In genomic region chr3:18510947-18511346, GRCh38 we compare ENCODE assay signal across 21 cellular contexts.
DNase-seq lines count a peak whose midpoint lies in the region; ATAC-seq and TF ChIP-seq lines count a peak whose summit lies in the region.
"Had no signal": no experiment of that assay in that cellular context is flagged by ENCODE, and none has a peak within 500 bp of the region (broad histone marks: within the 10 kb centered on the region; RNA-seq: fewer than 3 reads in every experiment).

No MANE protein-coding gene starts in this region.

- POLR2A ChIA-PET in activated CD4-positive, alpha-beta T cell treated with anti-CD3 and anti-CD28 coated beads for 36 hours (lab: Charles Lee): no interaction called here

- CTCF ChIA-PET in activated CD4-positive, alpha-beta T cell treated with anti-CD3 and anti-CD28 coated beads for 36 hours (lab: Charles Lee): no interaction called here

- intact Hi-C loops in activated CD4-positive, alpha-beta T cell treated with anti-CD3 and anti-CD28 coated beads for 36 hours (cut with DNase I, micrococcal nuclease): no loop called here
- intact Hi-C loops in aorta (cut with DNase I): no loop called here

- H3K36me3 ChIP-seq in OCI-LY3 (replicated peaks; ENCODE audit: low read depth, low read length) (no peaks in the 10 kb centered on the region), aorta (ENCODE audit: control insufficient read depth in 1 of 2, insufficient read depth in 2 of 2, low read length in 1 of 2) (no peaks in the 10 kb centered on the region)

- no peak for DNase-seq in activated CD4-positive, alpha-beta T cell treated with anti-CD3 and anti-CD28 coated beads for 36 hours
- no peak for DNase-seq in activated CD4-positive, alpha-beta T cell treated with anti-CD3 and anti-CD28 coated beads for 48 hours
- no peak for DNase-seq in stimulated activated naive CD8-positive, alpha-beta T cell treated with anti-CD3 and anti-CD28 coated beads, Interleukin-15, amount 100 ng/mL, for 72 hours
- no peak for DNase-seq in stimulated activated naive CD8-positive, alpha-beta T cell treated with anti-CD3 and anti-CD28 coated beads, Interleukin-15, Interleukin-2, amounts not matched to agents 100 U/mL and 50 U/mL, for 24 hours
- DNase-seq in stimulated activated naive B cell treated with anti-CD40 and anti-IgM and Interleukin-4, amounts not matched to agents 10 μg/mL and 1 μg/mL and 100 μg/mL, for 72 hours: no peak
- DNase-seq in aorta: no peak
- no peak for DNase-seq in stimulated activated naive CD4-positive, alpha-beta T cell (lab: John Stamatoyannopoulos, UW)
- DNase-seq: AML-193; C1 segment of cervical spinal cord; CD4-positive, alpha-beta memory T cell; CD4-positive, CD25-positive, alpha-beta regulatory T cell; CD8-positive, alpha-beta memory T cell; COR-L47; DMS 273 treated with DMSO at 0.1 percent for 48 hours; DMS79 treated with DMSO at 0.1 percent for 48 hours; GF-D8 had no signal

- no peak overlapping the region for H3K4me3 Mint-ChIP-seq in activated CD4-positive, alpha-beta T cell treated with anti-CD3 and anti-CD28 coated beads for 36 hours
- H3K4me3 Mint-ChIP-seq in stimulated activated naive CD8-positive, alpha-beta T cell treated with anti-CD3 and anti-CD28 coated beads, Interleukin-15, amount 100 ng/mL, for 72 hours: no peak overlapping the region
- H3K4me3 Mint-ChIP-seq in stimulated activated naive B cell treated with anti-CD40 and anti-IgM and Interleukin-4, amounts not matched to agents 10 μg/mL and 1 μg/mL and 100 μg/mL, for 72 hours: no peak overlapping the region
- H3K4me3 Mint-ChIP-seq: B cell; CD14-positive monocyte; CD4-positive, alpha-beta memory T cell; CD4-positive, CD25-positive, alpha-beta regulatory T cell; CD8-positive, alpha-beta memory T cell had no signal

- H3K27ac Mint-ChIP-seq in activated CD4-positive, alpha-beta T cell treated with anti-CD3 and anti-CD28 coated beads for 36 hours: no peak overlapping the region
- no peak overlapping the region for H3K27ac Mint-ChIP-seq in stimulated activated naive CD8-positive, alpha-beta T cell treated with anti-CD3 and anti-CD28 coated beads, Interleukin-15, amount 100 ng/mL, for 72 hours
- H3K27ac Mint-ChIP-seq in stimulated activated naive B cell treated with anti-CD40 and anti-IgM and Interleukin-4, amounts not matched to agents 10 μg/mL and 1 μg/mL and 100 μg/mL, for 72 hours: no peak overlapping the region
- H3K27ac Mint-ChIP-seq: B cell; CD4-positive, alpha-beta memory T cell; CD8-positive, alpha-beta memory T cell had no signal

- no peaks in the 10 kb centered on the region for H3K27me3 ChIP-seq in OCI-LY3 (ENCODE audit: low read depth, low read length)
- no peaks in the 10 kb centered on the region for H3K27me3 ChIP-seq in aorta (ENCODE audit: control insufficient read depth in 1 of 2, insufficient read depth in 2 of 2, low read length in 1 of 2)

- ATAC-seq in activated CD4-positive, alpha-beta T cell treated with anti-CD3 and anti-CD28 coated beads for 36 hours: peak; percentile 42
- ATAC-seq in stimulated activated naive CD8-positive, alpha-beta T cell treated with anti-CD3 and anti-CD28 coated beads, Interleukin-15, amount 100 ng/mL, for 72 hours: peak; percentile 72
- ATAC-seq in stimulated activated naive CD8-positive, alpha-beta T cell treated with anti-CD3 and anti-CD28 coated beads, Interleukin-15, Interleukin-2, amounts not matched to agents 100 U/mL and 50 U/mL, for 24 hours: no peak
- ATAC-seq in stimulated activated naive B cell treated with anti-CD40 and anti-IgM and Interleukin-4, amounts not matched to agents 10 μg/mL and 1 μg/mL and 100 μg/mL, for 72 hours (replicated peaks): peak; percentile 63 to 73
- no peak for ATAC-seq in aorta (ENCODE audit: low FRiP score)
- ATAC-seq: A549 had no signal

- H3K4me3 ChIP-seq in OCI-LY3 (ENCODE audit: low read length): peak overlapping the region; percentile 45; the same call in 1 of the 2 replicates
- H3K4me3 ChIP-seq in aorta (ENCODE audit: low read length in 2 of 2): no peak overlapping the region
- H3K4me3 ChIP-seq: A549 had no signal

- H2AFZ ChIP-seq in OCI-LY3 (ENCODE audit: low read depth, low read length): no peak overlapping the region

- TF ChIP-seq CTCF in OCI-LY3 (IDR thresholded peaks at IDR 0.05; ENCODE audit: low read depth, low read length): no peak

- peaks cover 17% of the 10 kb centered on the region for H3K4me1 Mint-ChIP-seq in activated CD4-positive, alpha-beta T cell treated with anti-CD3 and anti-CD28 coated beads for 36 hours
- H3K4me1 Mint-ChIP-seq in stimulated activated naive CD8-positive, alpha-beta T cell treated with anti-CD3 and anti-CD28 coated beads, Interleukin-15, amount 100 ng/mL, for 72 hours: peaks cover 33% of the 10 kb centered on the region
- H3K4me1 Mint-ChIP-seq in stimulated activated naive B cell treated with anti-CD40 and anti-IgM and Interleukin-4, amounts not matched to agents 10 μg/mL and 1 μg/mL and 100 μg/mL, for 72 hours: peaks cover 31 to 57% of the 10 kb centered on the region in 2 donors
- H3K4me1 Mint-ChIP-seq: CD4-positive, alpha-beta memory T cell; CD4-positive, CD25-positive, alpha-beta regulatory T cell had no signal

- H3K9me3 ChIP-seq in OCI-LY3 (ENCODE audit: insufficient read depth, low read length): no peaks in the 10 kb centered on the region
- H3K9me3 ChIP-seq in aorta (ENCODE audit: control insufficient read depth, low read length): no peaks in the 10 kb centered on the region
- H3K9me3 ChIP-seq: A549 had no signal

- H3K9ac ChIP-seq in OCI-LY3 (ENCODE audit: low read length): no peak overlapping the region

- H3K27me3 Mint-ChIP-seq in activated CD4-positive, alpha-beta T cell treated with anti-CD3 and anti-CD28 coated beads for 36 hours: no peaks in the 10 kb centered on the region
- no peaks in the 10 kb centered on the region for H3K27me3 Mint-ChIP-seq in stimulated activated naive CD8-positive, alpha-beta T cell treated with anti-CD3 and anti-CD28 coated beads, Interleukin-15, amount 100 ng/mL, for 72 hours
- H3K27me3 Mint-ChIP-seq in stimulated activated naive B cell treated with anti-CD40 and anti-IgM and Interleukin-4, amounts not matched to agents 10 μg/mL and 1 μg/mL and 100 μg/mL, for 72 hours: no peaks in the 10 kb centered on the region
- H3K27me3 Mint-ChIP-seq: B cell; CD4-positive, alpha-beta memory T cell; CD4-positive, CD25-positive, alpha-beta regulatory T cell; CD8-positive, alpha-beta memory T cell had no signal

- H3K4me1 ChIP-seq in OCI-LY3 (ENCODE audit: low read length): peaks cover 32% of the 10 kb centered on the region
- H3K4me1 ChIP-seq in aorta (ENCODE audit: control insufficient read depth in 1 of 2, insufficient read depth in 2 of 2, low read length in 2 of 2): no peaks in the 10 kb centered on the region
- H3K4me1 ChIP-seq: A549 had no signal

- H3K27ac ChIP-seq in OCI-LY3 (ENCODE audit: low read length) (peak overlapping the region; percentile 69; the same call in 1 of the 2 replicates), aorta (ENCODE audit: low read depth in 1 of 2, low read length in 2 of 2) (no peak overlapping the region)
- H3K27ac ChIP-seq: 22Rv1, A549 had no signal

- H3K79me2 ChIP-seq in OCI-LY3 (ENCODE audit: low read length): no peaks in the 10 kb centered on the region

- H3K9me3 Mint-ChIP-seq in activated CD4-positive, alpha-beta T cell treated with anti-CD3 and anti-CD28 coated beads for 36 hours (ENCODE audit: low read depth): peaks cover 10% of the 10 kb centered on the region
- H3K9me3 Mint-ChIP-seq in stimulated activated naive CD8-positive, alpha-beta T cell treated with anti-CD3 and anti-CD28 coated beads, Interleukin-15, amount 100 ng/mL, for 72 hours: peaks cover 0 to 7% of the 10 kb centered on the region in 2 donors
- peaks cover 0 to 6% of the 10 kb centered on the region in 2 donors for H3K9me3 Mint-ChIP-seq in stimulated activated naive B cell treated with anti-CD40 and anti-IgM and Interleukin-4, amounts not matched to agents 10 μg/mL and 1 μg/mL and 100 μg/mL, for 72 hours
- H3K9me3 Mint-ChIP-seq: CD8-positive, alpha-beta memory T cell had no signal

- H3K36me3 Mint-ChIP-seq in activated CD4-positive, alpha-beta T cell treated with anti-CD3 and anti-CD28 coated beads for 36 hours (ENCODE audit: low read depth): peaks cover 14% of the 10 kb centered on the region
- H3K36me3 Mint-ChIP-seq in stimulated activated naive B cell treated with anti-CD40 and anti-IgM and Interleukin-4, amounts not matched to agents 10 μg/mL and 1 μg/mL and 100 μg/mL, for 72 hours: no peaks in the 10 kb centered on the region
- H3K36me3 Mint-ChIP-seq: CD14-positive monocyte had no signal

- 81 to 82% methylated on average over 3 of the region's 3 CpGs for WGBS in aorta, 2 donors

- H4K20me1 ChIP-seq in OCI-LY3 (ENCODE audit: insufficient read depth, low read length): no peaks in the 10 kb centered on the region

- H3K4me2 ChIP-seq in OCI-LY3 (ENCODE audit: low read length): peak overlapping the region; percentile 67
- H3K4me2 ChIP-seq: A549 had no signal

Comparison
In these comparisons a context has a peak if more than half of its experiments do, and no peak if none do; other contexts are left out.
1. ATAC-seq: peak in activated CD4-positive, alpha-beta T cell treated with anti-CD3 and anti-CD28 coated beads for 36 hours (single experiment), stimulated activated naive CD8-positive, alpha-beta T cell treated with anti-CD3 and anti-CD28 coated beads, Interleukin-15, amount 100 ng/mL, for 72 hours (single experiment) and stimulated activated naive B cell treated with anti-CD40 and anti-IgM and Interleukin-4, amounts not matched to agents 10 μg/mL and 1 μg/mL and 100 μg/mL, for 72 hours (2 of 2); none in stimulated activated naive CD8-positive, alpha-beta T cell treated with anti-CD3 and anti-CD28 coated beads, Interleukin-15, Interleukin-2, amounts not matched to agents 100 U/mL and 50 U/mL, for 24 hours (single experiment) and aorta (single experiment).